1 cellular context compared by ENCODE assay signal in the genomic region with DNA sequence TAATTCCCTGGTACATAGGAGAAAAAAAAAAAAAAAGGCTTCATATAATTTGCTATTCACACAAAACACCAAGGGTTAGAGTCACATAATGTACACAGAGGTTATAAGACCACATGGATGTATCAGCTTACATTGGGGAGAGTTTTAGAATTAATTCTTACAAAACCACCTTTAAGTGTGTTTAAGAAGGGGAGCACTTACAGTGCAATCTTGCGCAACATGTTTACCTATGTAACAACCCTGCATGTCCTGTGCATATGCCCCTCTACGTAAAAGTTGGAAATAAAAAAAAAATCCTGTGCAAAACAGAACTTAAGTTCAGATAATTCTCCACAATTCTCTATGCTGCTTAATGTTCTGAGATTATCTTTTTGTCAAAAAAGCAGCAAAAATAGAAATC.
TF ChIP-seq lines count a peak whose summit lies in the region.

No MANE protein-coding gene starts in this region.

TF ChIP-seq in GM12878, 131 proteins besides CTCF, POLR2A, EP300 and RAD21 (continued from another document):
- no peak for TF ChIP-seq SREBF1 (IDR thresholded peaks at IDR 0.05; ENCODE audit: low read length)
- TF ChIP-seq, protein P1, sequence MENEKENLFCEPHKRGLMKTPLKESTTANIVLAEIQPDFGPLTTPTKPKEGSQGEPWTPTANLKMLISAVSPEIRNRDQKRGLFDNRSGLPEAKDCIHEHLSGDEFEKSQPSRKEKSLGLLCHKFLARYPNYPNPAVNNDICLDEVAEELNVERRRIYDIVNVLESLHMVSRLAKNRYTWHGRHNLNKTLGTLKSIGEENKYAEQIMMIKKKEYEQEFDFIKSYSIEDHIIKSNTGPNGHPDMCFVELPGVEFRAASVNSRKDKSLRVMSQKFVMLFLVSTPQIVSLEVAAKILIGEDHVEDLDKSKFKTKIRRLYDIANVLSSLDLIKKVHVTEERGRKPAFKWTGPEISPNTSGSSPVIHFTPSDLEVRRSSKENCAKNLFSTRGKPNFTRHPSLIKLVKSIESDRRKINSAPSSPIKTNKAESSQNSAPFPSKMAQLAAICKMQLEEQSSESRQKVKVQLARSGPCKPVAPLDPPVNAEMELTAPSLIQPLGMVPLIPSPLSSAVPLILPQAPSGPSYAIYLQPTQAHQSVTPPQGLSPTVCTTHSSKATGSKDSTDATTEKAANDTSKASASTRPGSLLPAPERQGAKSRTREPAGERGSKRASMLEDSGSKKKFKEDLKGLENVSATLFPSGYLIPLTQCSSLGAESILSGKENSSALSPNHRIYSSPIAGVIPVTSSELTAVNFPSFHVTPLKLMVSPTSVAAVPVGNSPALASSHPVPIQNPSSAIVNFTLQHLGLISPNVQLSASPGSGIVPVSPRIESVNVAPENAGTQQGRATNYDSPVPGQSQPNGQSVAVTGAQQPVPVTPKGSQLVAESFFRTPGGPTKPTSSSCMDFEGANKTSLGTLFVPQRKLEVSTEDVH (IDR thresholded peaks at IDR 0.05; ENCODE audit: low read depth, partially characterized antibody): no peak
- TF ChIP-seq NR2F1 (conservative IDR thresholded peaks at IDR 0.05): no peak
- TF ChIP-seq SPI1 (IDR thresholded peaks at IDR 0.05; ENCODE audit: borderline replicate concordance, insufficient read depth, low read depth, low read length): no peak
- no peak for TF ChIP-seq EZH2 (IDR thresholded peaks at IDR 0.05; ENCODE audit: borderline replicate concordance, control insufficient read depth, low read depth, low read length)
- TF ChIP-seq, protein P2, sequence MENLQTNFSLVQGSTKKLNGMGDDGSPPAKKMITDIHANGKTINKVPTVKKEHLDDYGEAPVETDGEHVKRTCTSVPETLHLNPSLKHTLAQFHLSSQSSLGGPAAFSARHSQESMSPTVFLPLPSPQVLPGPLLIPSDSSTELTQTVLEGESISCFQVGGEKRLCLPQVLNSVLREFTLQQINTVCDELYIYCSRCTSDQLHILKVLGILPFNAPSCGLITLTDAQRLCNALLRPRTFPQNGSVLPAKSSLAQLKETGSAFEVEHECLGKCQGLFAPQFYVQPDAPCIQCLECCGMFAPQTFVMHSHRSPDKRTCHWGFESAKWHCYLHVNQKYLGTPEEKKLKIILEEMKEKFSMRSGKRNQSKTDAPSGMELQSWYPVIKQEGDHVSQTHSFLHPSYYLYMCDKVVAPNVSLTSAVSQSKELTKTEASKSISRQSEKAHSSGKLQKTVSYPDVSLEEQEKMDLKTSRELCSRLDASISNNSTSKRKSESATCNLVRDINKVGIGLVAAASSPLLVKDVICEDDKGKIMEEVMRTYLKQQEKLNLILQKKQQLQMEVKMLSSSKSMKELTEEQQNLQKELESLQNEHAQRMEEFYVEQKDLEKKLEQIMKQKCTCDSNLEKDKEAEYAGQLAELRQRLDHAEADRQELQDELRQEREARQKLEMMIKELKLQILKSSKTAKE (IDR thresholded peaks at IDR 0.05; ENCODE audit: low read depth, poor library complexity, severe bottlenecking): no peak
- TF ChIP-seq, protein P3, sequence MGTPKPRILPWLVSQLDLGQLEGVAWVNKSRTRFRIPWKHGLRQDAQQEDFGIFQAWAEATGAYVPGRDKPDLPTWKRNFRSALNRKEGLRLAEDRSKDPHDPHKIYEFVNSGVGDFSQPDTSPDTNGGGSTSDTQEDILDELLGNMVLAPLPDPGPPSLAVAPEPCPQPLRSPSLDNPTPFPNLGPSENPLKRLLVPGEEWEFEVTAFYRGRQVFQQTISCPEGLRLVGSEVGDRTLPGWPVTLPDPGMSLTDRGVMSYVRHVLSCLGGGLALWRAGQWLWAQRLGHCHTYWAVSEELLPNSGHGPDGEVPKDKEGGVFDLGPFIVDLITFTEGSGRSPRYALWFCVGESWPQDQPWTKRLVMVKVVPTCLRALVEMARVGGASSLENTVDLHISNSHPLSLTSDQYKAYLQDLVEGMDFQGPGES (IDR thresholded peaks at IDR 0.05): no peak
- no peak for TF ChIP-seq NRF1 (conservative IDR thresholded peaks at IDR 0.05; ENCODE audit: low read depth, low read length)
- TF ChIP-seq ZBED1 (IDR thresholded peaks at IDR 0.05; ENCODE audit: borderline replicate concordance): no peak
- TF ChIP-seq HSF1 (IDR thresholded peaks at IDR 0.05; ENCODE audit: low read depth, low read length): no peak
- TF ChIP-seq EGR1 (IDR thresholded peaks at IDR 0.05; ENCODE audit: borderline replicate concordance in 1 of 2, low read depth in 2 of 2, low read length in 2 of 2): no peak
- TF ChIP-seq WRNIP1 (IDR thresholded peaks at IDR 0.05; ENCODE audit: borderline replicate concordance, low read depth, low read length): no peak
